18 cellular contexts compared by ENCODE assay signal in the genomic region with DNA sequence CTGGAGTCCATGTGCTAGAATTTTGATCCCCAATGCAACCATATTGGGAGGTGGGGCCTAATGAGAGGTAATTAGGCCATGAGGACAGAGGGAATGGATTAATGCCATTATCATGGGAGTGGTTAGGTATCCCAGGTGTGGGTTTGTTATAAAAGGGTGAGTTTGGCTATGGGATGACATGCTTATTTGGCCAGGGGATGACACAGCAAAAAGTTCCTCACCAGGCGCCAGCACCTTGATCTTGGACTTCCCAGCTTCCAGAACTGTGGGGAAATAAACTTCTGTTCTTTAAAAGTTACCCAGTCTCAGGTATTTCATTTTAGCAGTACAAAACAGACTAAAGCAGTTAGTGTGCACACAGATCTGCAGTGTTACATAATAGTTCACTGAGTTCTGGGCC.
DNase-seq lines count a peak whose midpoint lies in the region; FAIRE-seq and TF ChIP-seq lines count a peak whose summit lies in the region.
"Had no signal": no experiment of that assay in that cellular context is flagged by ENCODE, and none has a peak within 500 bp of the region (broad histone marks: within the 10 kb centered on the region; RNA-seq: fewer than 3 reads in every experiment).

No MANE protein-coding gene starts in this region.

- no peak for TF ChIP-seq EP300 in H1 (IDR thresholded peaks at IDR 0.05; ENCODE audit: borderline replicate concordance in 1 of 2, low read depth in 2 of 2, low read length in 2 of 2)

- TF ChIP-seq CTCF in H9 (conservative IDR thresholded peaks at IDR 0.05) (no peak), H1 (IDR thresholded peaks at IDR 0.05; ENCODE audit: control extremely low read depth in 1 of 3, insufficient read depth in 1 of 3, low read depth in 1 of 3, low read length in 3 of 3) (no peak)

- H4K20me1 ChIP-seq in H9 (ENCODE audit: control insufficient read depth, insufficient read depth, insufficient read length) (no peaks in the 10 kb centered on the region), H1 (replicated peaks in 1 of 2; ENCODE audit: control insufficient read depth in 1 of 2, insufficient read depth in 2 of 2, low read length in 2 of 2) (no peaks in the 10 kb centered on the region)
- H4K20me1 ChIP-seq: BLaER1 had no signal

- H3K56ac ChIP-seq in H9 (ENCODE audit: insufficient read length, low read depth, low read length), result no peak overlapping the region
- H3K56ac ChIP-seq in H1 (replicated peaks; ENCODE audit: insufficient read length, low read depth, low read length), result no peak overlapping the region

- POLR2A ChIA-PET in H1 (lab: Charles Lee; ENCODE audit: partially characterized antibody), result no interaction called here

- H3K23me2 ChIP-seq in H9 (ENCODE audit: insufficient read length, low read depth, low read length, poor library complexity, severe bottlenecking) (no peaks in the 10 kb centered on the region), H1 (ENCODE audit: low read depth, low read length) (no peaks in the 10 kb centered on the region)

- H3K9me3 ChIP-seq in H9 (ENCODE audit: control insufficient read depth, low read depth, low read length) (no peaks in the 10 kb centered on the region), H1 (ENCODE audit: insufficient read depth in 2 of 2, low read depth in 1 of 2, low read length in 1 of 2) (no peaks in the 10 kb centered on the region), SJCRH30 (replicated peaks) (no peaks in the 10 kb centered on the region)
- H3K9me3 ChIP-seq: BLaER1, Caco-2, HAP-1 had no signal

- no peak overlapping the region for H2BK20ac ChIP-seq in H9 (ENCODE audit: low read depth, low read length, poor library complexity, severe bottlenecking)
- no peak overlapping the region for H2BK20ac ChIP-seq in H1 (ENCODE audit: low read length)

- H3K27ac Mint-ChIP-seq in H9, result peak overlapping the region in 2 of 3 experiments; percentile 55 to 90; a peak in 4 of 7 replicates
- H3K27ac Mint-ChIP-seq: B cell; CD4-positive, CD25-positive, alpha-beta regulatory T cell; CD8-positive, alpha-beta T cell had no signal

- H3K27ac ChIP-seq in H9 (ENCODE audit: insufficient read length, low read depth, low read length) (no peak overlapping the region), H1 (ENCODE audit: low read depth, low read length) (no peak overlapping the region), SJCRH30 (no peak overlapping the region)
- H3K27ac ChIP-seq: 22Rv1, BLaER1, C4-2B had no signal

- H3K4me3 Mint-ChIP-seq in H9, result no peak overlapping the region
- H3K4me3 Mint-ChIP-seq: B cell; CD4-positive, CD25-positive, alpha-beta regulatory T cell; CD8-positive, alpha-beta T cell had no signal

- H4K8ac ChIP-seq in H9 (replicated peaks; ENCODE audit: insufficient read length, low read depth, low read length), result no peak overlapping the region
- H4K8ac ChIP-seq in H1 (ENCODE audit: extremely low read depth, insufficient read depth, low read length), result no peak overlapping the region

- no peak overlapping the region for H3K4me3 ChIP-seq in H1 (ENCODE audit: extremely low read depth in 1 of 4, insufficient read depth in 2 of 4, low read depth in 3 of 4, low read length in 4 of 4)
- H3K4me3 ChIP-seq in SJCRH30, result no peak overlapping the region
- H3K4me3 ChIP-seq: BLaER1, HAP-1 had no signal

- no peak overlapping the region for H3K18ac ChIP-seq in H9 (ENCODE audit: insufficient read length, low read depth, low read length)
- no peak overlapping the region for H3K18ac ChIP-seq in H1 (ENCODE audit: extremely low read depth, low read length)

- no peaks in the 10 kb centered on the region for H3K9me3 Mint-ChIP-seq in H9
- H3K9me3 Mint-ChIP-seq: CD8-positive, alpha-beta T cell had no signal

- H3K4me1 ChIP-seq in H9 (ENCODE audit: insufficient read depth, low read length) (no peaks in the 10 kb centered on the region), H1 (replicated peaks in 1 of 4; ENCODE audit: control insufficient read depth in 3 of 4, insufficient read depth in 4 of 4, low read length in 3 of 4) (no peaks in the 10 kb centered on the region), SJCRH30 (no peaks in the 10 kb centered on the region)
- H3K4me1 ChIP-seq: BLaER1, Caco-2, HAP-1 had no signal

- H2BK12ac ChIP-seq in H9 (ENCODE audit: insufficient read length, low read depth, low read length) (no peak overlapping the region), H1 (ENCODE audit: low read depth, low read length) (no peak overlapping the region)

- H2BK120ac ChIP-seq in H9 (ENCODE audit: low read depth, low read length, poor library complexity, severe bottlenecking), result no peak overlapping the region
- no peak overlapping the region for H2BK120ac ChIP-seq in H1 (replicated peaks; ENCODE audit: low read depth, low read length)

- no peak for TF ChIP-seq RAD21 in H1 (IDR thresholded peaks at IDR 0.05 in 1 of 2, conservative IDR thresholded peaks at IDR 0.05 in 1 of 2; ENCODE audit: low read depth in 2 of 2, low read length in 2 of 2)

- H3K4ac ChIP-seq in H9 (ENCODE audit: low read depth, low read length) (no peak overlapping the region), H1 (replicated peaks; ENCODE audit: insufficient read length, low read depth, low read length) (no peak overlapping the region)

- DNase-seq in NCI-H82 (lab: John Stamatoyannopoulos, UW), result peak; percentile 12
- DNase-seq in NCI-H82 treated with DMSO at 0.1 percent for 48 hours (lab: John Stamatoyannopoulos, UW; ENCODE audit: unreplicated experiment), result no peak
- no peak for DNase-seq in H9
- DNase-seq in H1 (ENCODE audit: low read depth in 1 of 2, low spot score in 2 of 2), result no peak
- DNase-seq in KG1 (lab: John Stamatoyannopoulos, UW), result no peak
- DNase-seq in SJCRH30, result no peak
- DNase-seq: Caco-2; CD4-positive, CD25-positive, alpha-beta regulatory T cell; CD8-positive, alpha-beta T cell; DMS153; DND-41 had no signal

- H2AFZ ChIP-seq in H9 (ENCODE audit: low read length) (no peak overlapping the region), H1 (ENCODE audit: low read length) (no peak overlapping the region)

- no peak overlapping the region for H3K9ac ChIP-seq in H9 (ENCODE audit: extremely low read depth, insufficient read length, low read length)
- H3K9ac ChIP-seq in H1 (replicated peaks in 1 of 4; ENCODE audit: extremely low read depth in 1 of 4, low read depth in 3 of 4, low read length in 3 of 4), result no peak overlapping the region
- H3K9ac ChIP-seq: BLaER1 had no signal

- H3K4me2 ChIP-seq in H9 (ENCODE audit: insufficient read depth, insufficient read length, low read length) (no peak overlapping the region), H1 (ENCODE audit: insufficient read depth in 1 of 2, low read depth in 2 of 2, low read length in 2 of 2) (no peak overlapping the region)
- H3K4me2 ChIP-seq: BLaER1 had no signal

- no peaks in the 10 kb centered on the region for H3K27me3 Mint-ChIP-seq in H9 (ENCODE audit: low read depth)
- H3K27me3 Mint-ChIP-seq: B cell; CD4-positive, CD25-positive, alpha-beta regulatory T cell had no signal

- no peaks in the 10 kb centered on the region for H3K79me2 ChIP-seq in H9 (ENCODE audit: insufficient read depth, low read length)
- H3K79me2 ChIP-seq in H1 (ENCODE audit: control insufficient read depth in 1 of 2, insufficient read depth in 2 of 2, low read length in 2 of 2), result no peaks in the 10 kb centered on the region

- no peak overlapping the region for H3T11ph ChIP-seq in H9 (ENCODE audit: low read length)

- H3K36me3 ChIP-seq in H1 (ENCODE audit: control insufficient read depth in 2 of 4, insufficient read depth in 4 of 4, low read length in 3 of 4), result no peaks in the 10 kb centered on the region
- no peaks in the 10 kb centered on the region for H3K36me3 ChIP-seq in SJCRH30
- H3K36me3 ChIP-seq: BLaER1, HAP-1 had no signal

- H2BK5ac ChIP-seq in H9 (ENCODE audit: insufficient read length, low read length) (no peak overlapping the region), H1 (ENCODE audit: low read depth, low read length) (no peak overlapping the region)

- no peak overlapping the region for H3K23ac ChIP-seq in H9 (ENCODE audit: insufficient read length, low read depth, low read length)
- H3K23ac ChIP-seq in H1 (ENCODE audit: insufficient read length), result no peak overlapping the region

- CTCF ChIA-PET in H1 (lab: Charles Lee; ENCODE audit: partially characterized antibody), result no interaction called here

- TF ChIP-seq POLR2A in H1 (IDR thresholded peaks at IDR 0.05; ENCODE audit: control extremely low read depth in 1 of 2, low read depth in 2 of 2, low read length in 2 of 2), result no peak

- H3K79me1 ChIP-seq in H9 (ENCODE audit: insufficient read depth, low read depth, low read length, poor library complexity, severe bottlenecking) (no peaks in the 10 kb centered on the region), H1 (ENCODE audit: low read depth, low read length) (no peaks in the 10 kb centered on the region)

- no peak overlapping the region for H4K5ac ChIP-seq in H9 (ENCODE audit: insufficient read length, low read depth, low read length)
- no peak overlapping the region for H4K5ac ChIP-seq in H1 (ENCODE audit: insufficient read length, low read depth, low read length)

- no peaks in the 10 kb centered on the region for H3K36me3 Mint-ChIP-seq in H9 (ENCODE audit: insufficient read depth in 1 of 3, low read depth in 3 of 3)
- H3K36me3 Mint-ChIP-seq: CD4-positive, CD25-positive, alpha-beta regulatory T cell; CD8-positive, alpha-beta T cell had no signal

- H2AK5ac ChIP-seq in H9 (ENCODE audit: insufficient read length, low read length) (no peak overlapping the region), H1 (ENCODE audit: low read depth, low read length) (no peak overlapping the region)

- H3K27me3 ChIP-seq in H9 (ENCODE audit: insufficient read depth, low read length), result no peaks in the 10 kb centered on the region
- no peaks in the 10 kb centered on the region for H3K27me3 ChIP-seq in H1 (replicated peaks in 1 of 4; ENCODE audit: control insufficient read depth in 3 of 4, extremely low read depth in 1 of 4, insufficient read depth in 3 of 4, low read length in 3 of 4)
- no peaks in the 10 kb centered on the region for H3K27me3 ChIP-seq in SJCRH30
- H3K27me3 ChIP-seq: BLaER1 had no signal

- no peaks in the 10 kb centered on the region for H3K4me1 Mint-ChIP-seq in H9
- H3K4me1 Mint-ChIP-seq: B cell; CD4-positive, CD25-positive, alpha-beta regulatory T cell had no signal

- H4K91ac ChIP-seq in H9 (ENCODE audit: insufficient read length, low read depth, low read length), result no peak overlapping the region
- H4K91ac ChIP-seq in H1 (replicated peaks; ENCODE audit: insufficient read length, low read length), result no peak overlapping the region

- no CpG with 5 or more reads among the region's 1 CpG for WGBS in H9 (ENCODE audit: extremely low coverage, insufficient read length, low lambda C conversion rate)
- WGBS in H1 (ENCODE audit: extremely low coverage in 1 of 2, insufficient coverage in 1 of 2, insufficient read length in 1 of 2, insufficient replicate concordance in 2 of 2, low coverage in 1 of 2, low lambda C conversion rate in 2 of 2, missing lambda C conversion rate in 1 of 2), 2 experiments, result 83% methylated on average over 1 of the region's 1 CpG; no CpG with 5 or more reads in 1 of the 2 experiments

- FAIRE-seq in H1 (lab: Jason Lieb, UNC), result no peak
- FAIRE-seq: G401.6, GM12892 had no signal

- H2BK15ac ChIP-seq in H9 (ENCODE audit: low read depth, low read length) (no peak overlapping the region), H1 (ENCODE audit: low read length) (no peak overlapping the region)

- H3K14ac ChIP-seq in H9 (ENCODE audit: insufficient read depth, low read length), result no peak overlapping the region
- no peak overlapping the region for H3K14ac ChIP-seq in H1 (ENCODE audit: insufficient read length)
